ENCODE assay signal across 26 cellular contexts in genomic region chr4:41140410-41140809, GRCh38.
A peak's percentile ranks its signal among the peaks of the same experiment; 100 is the strongest.
DNase-seq lines count a peak whose midpoint lies in the region; ATAC-seq, FAIRE-seq and TF ChIP-seq lines count a peak whose summit lies in the region.
"Had no signal": no experiment of that assay in that cellular context is flagged by ENCODE, and none has a peak within 500 bp of the region (broad histone marks: within the 10 kb centered on the region; RNA-seq: fewer than 3 reads in every experiment).

No MANE protein-coding gene starts in this region.

- H3K4me3 ChIP-seq in astrocyte (ENCODE audit: insufficient read depth, low read depth, low read length), result no peak overlapping the region
- H3K4me3 ChIP-seq in upper lobe of left lung, result no peak overlapping the region
- H3K4me3 ChIP-seq: BLaER1 treated with 17β-estradiol and CSF1 and Interleukin-3, amounts not matched to agents 10 nM and 100 nM; skin epidermis had no signal

- no peak overlapping the region for H3K27ac ChIP-seq in astrocyte (ENCODE audit: low read depth, low read length)
- peak overlapping the region in 3 of 4 donors; percentile 2 to 58 (median 21) for H3K27ac ChIP-seq in upper lobe of left lung
- H3K27ac ChIP-seq: 22Rv1; BLaER1 treated with 17β-estradiol and CSF1 and Interleukin-3, amounts not matched to agents 10 nM and 100 nM; parathyroid adenoma had no signal

- H2AFZ ChIP-seq in astrocyte (ENCODE audit: low read depth, low read length), result no peak overlapping the region
- H2AFZ ChIP-seq: parathyroid adenoma had no signal

- H3K4me3 Mint-ChIP-seq in astrocyte (ENCODE audit: unreplicated experiment) (peak overlapping the region; percentile 14), nephron (no peak overlapping the region)
- H3K4me3 Mint-ChIP-seq: activated CD4-positive, alpha-beta T cell treated with anti-CD3 and anti-CD28 coated beads for 36 hours; activated CD8-positive, alpha-beta T cell treated with anti-CD3 and anti-CD28 coated beads for 36 hours; memory B cell had no signal

- TF ChIP-seq CTCF in astrocyte (IDR thresholded peaks at IDR 0.05; ENCODE audit: insufficient read depth, low read depth, low read length) (no peak), nephron (IDR thresholded peaks at IDR 0.05; ENCODE audit: unreplicated experiment in 3 of 3) (no peak), upper lobe of left lung (IDR thresholded peaks at IDR 0.05) (no peak)

- WGBS in upper lobe of left lung, 2 donors, result 92% methylated on average over 6 of the region's 6 CpGs

- H3K36me3 Mint-ChIP-seq in astrocyte (ENCODE audit: low read depth, unreplicated experiment), result peaks cover 23% of the 10 kb centered on the region
- peaks cover 37% of the 10 kb centered on the region for H3K36me3 Mint-ChIP-seq in nephron (ENCODE audit: low read depth)
- H3K36me3 Mint-ChIP-seq: memory B cell had no signal

- no peak for ATAC-seq in upper lobe of left lung (ENCODE audit: low FRiP score in 2 of 2)
- ATAC-seq: activated CD4-positive, alpha-beta T cell treated with anti-CD3 and anti-CD28 coated beads for 36 hours; activated CD8-positive, alpha-beta T cell treated with anti-CD3 and anti-CD28 coated beads for 36 hours; HepG2; left colon had no signal

- DNase-seq in NCI-H1417 (lab: John Stamatoyannopoulos, UW) (peak in 2 of 3 experiments; percentile 9 to 38), NCI-H1417 treated with DMSO at 0.1 percent for 48 hours (lab: John Stamatoyannopoulos, UW) (no peak), astrocyte (ENCODE audit: low read depth) (no peak), upper lobe of left lung (no peak), EL (no peak), NOMO-1 treated with dmso at 0.1 percent for 144 hours (lab: John Stamatoyannopoulos, UW; ENCODE audit: unreplicated experiment) (no peak), H4 (ENCODE audit: low spot score) (no peak)
- DNase-seq: activated CD4-positive, alpha-beta T cell treated with anti-CD3 and anti-CD28 coated beads for 36 hours; activated CD8-positive, alpha-beta T cell treated with anti-CD3 and anti-CD28 coated beads for 36 hours; activated naive CD4-positive, alpha-beta T cell treated with anti-CD3 and anti-CD28 coated beads, Interleukin-2, amount 50 U/mL, for 16 hours; amniotic stem cell; DMS53; hypothalamus; Karpas-422; left colon; NCI-H1694 treated with DMSO at 0.1 percent for 48 hours; SHP77 treated with DMSO at 0.1 percent for 48 hours; stimulated activated naive CD4-positive, alpha-beta T cell treated with Interleukin-2 at 50 U/mL for 16 hours had no signal

- peak overlapping the region; percentile 99 for H3K27ac Mint-ChIP-seq in astrocyte (ENCODE audit: unreplicated experiment)
- peak overlapping the region in 2 of 3 experiments; percentile 6 to 100 for H3K27ac Mint-ChIP-seq in nephron
- H3K27ac Mint-ChIP-seq: activated CD4-positive, alpha-beta T cell treated with anti-CD3 and anti-CD28 coated beads for 36 hours; activated CD8-positive, alpha-beta T cell treated with anti-CD3 and anti-CD28 coated beads for 36 hours; memory B cell had no signal

- TF ChIP-seq POLR2A in upper lobe of left lung (IDR thresholded peaks at IDR 0.05), result no peak

- peaks cover 65% of the 10 kb centered on the region for H3K79me2 ChIP-seq in astrocyte (ENCODE audit: insufficient read depth, low read length)
- H3K79me2 ChIP-seq: parathyroid adenoma had no signal

- H4K20me1 ChIP-seq in astrocyte (ENCODE audit: insufficient read depth, low read length), result peaks cover 6% of the 10 kb centered on the region

- peaks cover 77% of the 10 kb centered on the region for H3K4me1 Mint-ChIP-seq in astrocyte (ENCODE audit: low read depth, unreplicated experiment)
- H3K4me1 Mint-ChIP-seq in nephron, result peaks cover 49% of the 10 kb centered on the region
- H3K4me1 Mint-ChIP-seq: activated CD4-positive, alpha-beta T cell treated with anti-CD3 and anti-CD28 coated beads for 36 hours; memory B cell had no signal

- H3K4me1 ChIP-seq in astrocyte (ENCODE audit: insufficient read depth, low read length) (peaks cover 46% of the 10 kb centered on the region), upper lobe of left lung (peaks cover 22 to 38% (median 32%) of the 10 kb centered on the region in 4 donors)
- H3K4me1 ChIP-seq: parathyroid adenoma had no signal

- H3K27me3 ChIP-seq in astrocyte (ENCODE audit: insufficient read depth, low read length) (no peaks in the 10 kb centered on the region), upper lobe of left lung (no peaks in the 10 kb centered on the region)
- H3K27me3 ChIP-seq: BLaER1 treated with 17β-estradiol and CSF1 and Interleukin-3, amounts not matched to agents 10 nM and 100 nM had no signal

- no peak for TF ChIP-seq EP300 in upper lobe of left lung (IDR thresholded peaks at IDR 0.05)

- H3K9me3 Mint-ChIP-seq in astrocyte (ENCODE audit: unreplicated experiment) (no peaks in the 10 kb centered on the region), nephron (peaks cover 10% of the 10 kb centered on the region)
- H3K9me3 Mint-ChIP-seq: activated CD8-positive, alpha-beta T cell treated with anti-CD3 and anti-CD28 coated beads for 36 hours had no signal

- H3K4me2 ChIP-seq in astrocyte (ENCODE audit: low read length), result no peak overlapping the region
- H3K4me2 ChIP-seq: BLaER1 treated with 17β-estradiol and CSF1 and Interleukin-3, amounts not matched to agents 10 nM and 100 nM had no signal

- FAIRE-seq in astrocyte (lab: Jason Lieb, UNC), result no peak
- FAIRE-seq: GM12892, HepG2 had no signal

- H3K27me3 Mint-ChIP-seq in astrocyte (ENCODE audit: low read depth, unreplicated experiment), result no peaks in the 10 kb centered on the region
- peaks cover 3% of the 10 kb centered on the region for H3K27me3 Mint-ChIP-seq in nephron (ENCODE audit: low read depth)

- H3K9ac ChIP-seq in astrocyte (ENCODE audit: low read length), result no peak overlapping the region
- H3K9ac ChIP-seq: BLaER1 treated with 17β-estradiol and CSF1 and Interleukin-3, amounts not matched to agents 10 nM and 100 nM; parathyroid adenoma had no signal

- H3K9me3 ChIP-seq in astrocyte (ENCODE audit: insufficient read depth, low read depth, low read length) (peaks cover 4% of the 10 kb centered on the region), upper lobe of left lung (no peaks in the 10 kb centered on the region)

- H3K36me3 ChIP-seq in astrocyte (ENCODE audit: insufficient read depth, low read length), result peaks cover 10% of the 10 kb centered on the region
- no peaks in the 10 kb centered on the region for H3K36me3 ChIP-seq in upper lobe of left lung

Comparison
In these comparisons a context has a peak if more than half of its experiments do, and no peak if none do; other contexts are left out.
1. DNase-seq: peak in NCI-H1417 (2 of 3); none in NCI-H1417 treated with DMSO at 0.1 percent for 48 hours (single experiment), astrocyte (single experiment), upper lobe of left lung (0 of 2), EL (single experiment), NOMO-1 treated with dmso at 0.1 percent for 144 hours (single experiment) and H4 (single experiment).